ENCODE assay signal across 11 cellular contexts in genomic region chr1:6280761-6281451, GRCh38. TPM values are rescaled to one million over a fixed set of nuclear protein-coding genes. Genes with fewer than 3 reads are reported as not detected.
DNase-seq lines count a peak whose midpoint lies in the region; ATAC-seq and TF ChIP-seq lines count a peak whose summit lies in the region.
"Had no signal": no experiment of that assay in that cellular context is flagged by ENCODE, and none has a peak within 500 bp of the region (broad histone marks: within the 10 kb centered on the region; RNA-seq: fewer than 3 reads in every experiment).

No MANE protein-coding gene starts in this region.

- TF ChIP-seq POLR2A in erythroblast (IDR thresholded peaks at IDR 0.05; ENCODE audit: low read length), result no peak

- no peak for ATAC-seq in HG02571 (IDR thresholded peaks at IDR 0.05; ENCODE audit: unreplicated experiment)

- DNase-seq in AG20443 (ENCODE audit: low spot score), result peak; percentile 43
- DNase-seq in NCI-H69 (lab: John Stamatoyannopoulos, UW), result peak; percentile 3
- peak; percentile 9 to 23 for DNase-seq in erythroblast (lab: John Stamatoyannopoulos, UW)
- DNase-seq in mucosa of gallbladder (ENCODE audit: low spot score), result peak; percentile 28
- no peak for DNase-seq in NCI-H1105 (lab: John Stamatoyannopoulos, UW)
- DNase-seq in T-helper 9 cell, result no peak
- DNase-seq in hippocampal formation (lab: John Stamatoyannopoulos, UW), result no peak
- DNase-seq: activated effector memory CD4-positive, alpha-beta T cell treated with Interleukin-2 at 50 U/mL for 16 hours; EL; NCI-H187 had no signal

RNA-seq across cellular contexts. Expression of gene GPR153, which starts 20.0 kb away (rescaled TPM):
- total RNA-seq in mucosa of gallbladder, result 14.8 TPM

RNA-seq across cellular contexts. Expression of gene HES3, which starts 36.9 kb away (rescaled TPM):
- total RNA-seq in mucosa of gallbladder, result not detected

RNA-seq across cellular contexts. Expression of gene ICMT, which starts 45.1 kb away (rescaled TPM):
- 52.9 TPM for total RNA-seq in mucosa of gallbladder

Comparison
In these comparisons a context has a peak if more than half of its experiments do, and no peak if none do; other contexts are left out.
1. DNase-seq: peak in AG20443 (single experiment), NCI-H69 (single experiment), erythroblast (2 of 2) and mucosa of gallbladder (single experiment); none in NCI-H1105 (single experiment), T-helper 9 cell (single experiment) and hippocampal formation (0 of 2).